29 cellular contexts compared by ENCODE assay signal in the genomic region with DNA sequence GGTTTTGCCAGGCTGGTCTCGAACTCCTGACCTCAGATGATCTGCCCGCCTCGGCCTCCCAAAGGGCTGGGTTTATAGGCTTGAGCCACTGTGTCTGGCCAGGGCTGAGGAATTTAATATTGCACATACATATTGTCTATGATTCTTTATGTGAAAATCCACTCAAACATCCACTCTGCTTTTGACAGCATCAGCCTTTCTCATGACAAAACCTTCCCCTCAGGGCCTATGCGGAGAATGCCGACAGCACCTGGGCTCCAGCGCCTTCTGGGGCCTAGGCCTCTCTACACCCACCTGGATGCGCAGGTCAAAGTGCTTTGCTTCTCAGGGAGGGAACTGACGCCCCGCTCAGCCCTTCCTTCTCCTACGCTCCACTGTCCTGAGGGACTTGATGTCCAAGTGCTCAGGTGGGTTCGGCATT. TPM values are rescaled to one million over a fixed set of nuclear protein-coding genes. Genes with fewer than 3 reads are reported as not detected.
"Had no signal": no experiment of that assay in that cellular context is flagged by ENCODE, and none has a peak within 500 bp of the region (broad histone marks: within the 10 kb centered on the region; RNA-seq: fewer than 3 reads in every experiment).

No MANE protein-coding gene starts in this region.

- H3K27ac Mint-ChIP-seq: activated B cell treated with CpG ODN at 0.5 μM for 24 hours; activated CD8-positive, alpha-beta T cell treated with anti-CD3 and anti-CD28 coated beads, Interleukin-2, amount 10 ng/mL, durations not matched to agents 7 days and 5 days; activated naive CD4-positive, alpha-beta T cell treated with anti-CD3 and anti-CD28 coated beads for 36 hours; activated naive CD8-positive, alpha-beta T cell treated with anti-CD3 and anti-CD28 coated beads for 36 hours; activated T-helper 1 cell treated with anti-CD3 and anti-CD28 coated beads, Interleukin-12 subunit alpha, Interleukin-12 subunit beta, Interleukin-2, Interleukin-4 antibody, amounts not matched to agents 30 ng/mL and 10 ng/mL and 1 ng/mL, durations not matched to agents 14 hours and 24 hours and 36 hours; natural killer cell; neural progenitor cell; progenitor cell of endocrine pancreas; T-helper 2 cell treated with Interferon-gamma antibody and Interleukin-4, amounts not matched to agents 5 μg/mL and 100 μg/mL, for 36 hours had no signal

- H3K9me3 ChIP-seq: adrenal gland, lower lobe of right lung, sigmoid colon had no signal

- H2AFZ ChIP-seq: neural progenitor cell had no signal

- H3K27me3 Mint-ChIP-seq: activated B cell treated with CpG ODN at 0.5 μM for 24 hours; activated naive CD8-positive, alpha-beta T cell treated with anti-CD3 and anti-CD28 coated beads for 36 hours; brain; progenitor cell of endocrine pancreas had no signal

- H3K4me3 Mint-ChIP-seq: activated B cell treated with CpG ODN at 0.5 μM for 24 hours; activated CD8-positive, alpha-beta T cell treated with anti-CD3 and anti-CD28 coated beads, Interleukin-2, amount 10 ng/mL, durations not matched to agents 7 days and 5 days; activated naive CD4-positive, alpha-beta T cell treated with anti-CD3 and anti-CD28 coated beads for 36 hours; activated naive CD8-positive, alpha-beta T cell treated with anti-CD3 and anti-CD28 coated beads for 36 hours; activated T-helper 1 cell treated with anti-CD3 and anti-CD28 coated beads, Interleukin-12 subunit alpha, Interleukin-12 subunit beta, Interleukin-2, Interleukin-4 antibody, amounts not matched to agents 30 ng/mL and 10 ng/mL and 1 ng/mL, durations not matched to agents 14 hours and 24 hours and 36 hours; brain; natural killer cell; neural progenitor cell; T-helper 2 cell treated with Interferon-gamma antibody and Interleukin-4, amounts not matched to agents 5 μg/mL and 100 μg/mL, for 36 hours had no signal

- H3K27ac ChIP-seq: adrenal gland, ascending aorta, cardiac muscle cell, foreskin keratinocyte, heart right ventricle, left lung, lower lobe of right lung, neural progenitor cell, sigmoid colon, uterus had no signal

- H3K36me3 Mint-ChIP-seq: natural killer cell had no signal

- H3K4me1 ChIP-seq: adrenal gland, ascending aorta, foreskin keratinocyte, neural progenitor cell, uterus had no signal

- DNase-seq: activated B cell treated with CpG ODN at 0.5 μM for 24 hours; activated CD8-positive, alpha-beta T cell treated with anti-CD3 and anti-CD28 coated beads, Interleukin-2, amount 10 ng/mL, durations not matched to agents 7 days and 5 days; activated effector memory CD4-positive, alpha-beta T cell treated with anti-CD3 and anti-CD28 coated beads, Interleukin-2, amount 50 U/mL, for 16 hours; activated naive CD4-positive, alpha-beta T cell treated with anti-CD3 and anti-CD28 coated beads for 36 hours; activated naive CD8-positive, alpha-beta T cell treated with anti-CD3 and anti-CD28 coated beads for 36 hours; adrenal gland; cortex of kidney; foreskin keratinocyte; heart right ventricle; left lung; lower lobe of right lung; mesendoderm; natural killer cell; sigmoid colon; stimulated activated CD4-positive, alpha-beta T cell treated with anti-CD3 and anti-CD28 coated beads, Interleukin-15, amount 100 ng/mL, for 24 hours; stimulated activated CD4-positive, alpha-beta T cell treated with anti-CD3 and anti-CD28 coated beads, Interleukin-2, amount 100 ng/mL, for 24 hours; stimulated activated naive CD4-positive, alpha-beta T cell treated with Interleukin-2 at 50 U/mL for 16 hours; T-helper 1 cell; uterus had no signal

- H3K4me2 ChIP-seq: neural progenitor cell, smooth muscle cell had no signal

- H3K27me3 ChIP-seq: adrenal gland, ascending aorta, cardiac muscle cell, foreskin keratinocyte, heart right ventricle, left lung, neural progenitor cell, sigmoid colon, tibial nerve, uterus had no signal

- ATAC-seq: activated CD8-positive, alpha-beta T cell treated with anti-CD3 and anti-CD28 coated beads, Interleukin-2, amount 10 ng/mL, durations not matched to agents 7 days and 5 days; esophagus mucosa; foreskin keratinocyte; heart right ventricle; left lung; lower lobe of right lung; natural killer cell had no signal

- H3K9me3 Mint-ChIP-seq: T-helper 2 cell treated with Interferon-gamma antibody and Interleukin-4, amounts not matched to agents 5 μg/mL and 100 μg/mL, for 36 hours had no signal

- H3K4me3 ChIP-seq: adrenal gland, ascending aorta, cardiac muscle cell, heart right ventricle, left lung, lower lobe of right lung, neural progenitor cell, sigmoid colon, smooth muscle cell, tibial nerve, uterus had no signal

- H3K4me1 Mint-ChIP-seq: activated B cell treated with CpG ODN at 0.5 μM for 24 hours; activated naive CD8-positive, alpha-beta T cell treated with anti-CD3 and anti-CD28 coated beads for 36 hours; natural killer cell had no signal

- H3K36me3 ChIP-seq: adrenal gland, ascending aorta, cardiac muscle cell, lower lobe of right lung, neural progenitor cell, sigmoid colon, uterus had no signal

- H3K9ac ChIP-seq: neural progenitor cell had no signal

RNA-seq across cellular contexts. Expression of gene RAMACL, which starts 5.4 kb away (rescaled TPM):
- total RNA-seq: ascending aorta had no signal
